In the genomic region with DNA sequence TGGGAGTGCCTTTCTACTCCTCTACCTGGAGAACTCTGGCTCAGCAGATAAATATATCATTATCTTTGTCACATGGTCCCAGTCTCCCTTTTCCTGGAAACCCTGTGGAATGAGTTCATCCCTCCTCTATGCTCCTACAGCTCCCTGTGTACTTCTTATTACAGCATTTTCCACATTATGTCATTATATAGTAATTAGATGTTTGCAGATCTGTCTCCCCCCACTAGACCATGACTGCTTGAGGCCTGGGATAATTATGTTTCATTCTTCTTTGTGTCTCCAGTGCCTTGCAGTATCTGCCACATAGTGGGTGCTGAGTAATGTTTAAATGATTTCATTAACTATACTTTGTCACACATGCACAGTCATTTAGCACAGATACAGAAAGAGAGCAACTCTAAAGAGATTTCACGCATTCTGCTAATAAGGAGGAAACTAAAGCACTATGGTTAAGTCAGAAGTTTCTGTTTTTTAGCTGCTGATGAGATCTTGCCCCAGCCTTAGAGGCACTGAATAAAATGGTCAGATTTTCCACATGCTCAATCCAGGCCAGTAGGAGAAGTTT, we compare ENCODE assay signal across 16 cellular contexts.
DNase-seq lines count a peak whose midpoint lies in the region; ATAC-seq and TF ChIP-seq lines count a peak whose summit lies in the region.
"Had no signal": no experiment of that assay in that cellular context is flagged by ENCODE, and none has a peak within 500 bp of the region (broad histone marks: within the 10 kb centered on the region; RNA-seq: fewer than 3 reads in every experiment).

No MANE protein-coding gene starts in this region.

- no peak for TF ChIP-seq POLR2A in body of pancreas (IDR thresholded peaks at IDR 0.05)

- H3K4me1 Mint-ChIP-seq in activated T-helper 2 cell treated with anti-CD3 and anti-CD28 coated beads, Interferon-gamma antibody, Interleukin-2, Interleukin-4, amounts not matched to agents 10 μg/mL and 5 μg/mL and 100 μg/mL, durations not matched to agents 14 hours and 24 hours and 36 hours (ENCODE audit: low read depth) = peaks cover 13% of the 10 kb centered on the region
- H3K4me1 Mint-ChIP-seq: naive B cell had no signal

- H3K27me3 ChIP-seq in KMS-11 (ENCODE audit: insufficient read depth, low read depth) = no peaks in the 10 kb centered on the region
- H3K27me3 ChIP-seq in smooth muscle cell (ENCODE audit: low read depth) = peaks cover 1% of the 10 kb centered on the region
- H3K27me3 ChIP-seq in HAP-1 (ENCODE audit: low read depth) = no peaks in the 10 kb centered on the region
- no peaks in the 10 kb centered on the region for H3K27me3 ChIP-seq in body of pancreas
- H3K27me3 ChIP-seq: testis had no signal

- no peak overlapping the region for H3K4me3 Mint-ChIP-seq in activated T-helper 2 cell treated with anti-CD3 and anti-CD28 coated beads, Interferon-gamma antibody, Interleukin-2, Interleukin-4, amounts not matched to agents 10 μg/mL and 5 μg/mL and 100 μg/mL, durations not matched to agents 14 hours and 24 hours and 36 hours (ENCODE audit: low read depth)
- H3K4me3 Mint-ChIP-seq: activated CD4-positive, alpha-beta memory T cell treated with anti-CD3 and anti-CD28 coated beads for 36 hours; activated naive CD8-positive, alpha-beta T cell; naive B cell had no signal

- H3K79me2 ChIP-seq in KMS-11 (ENCODE audit: insufficient read depth, low read depth) (no peaks in the 10 kb centered on the region), smooth muscle cell (ENCODE audit: low read depth) (no peaks in the 10 kb centered on the region)

- H3K36me3 Mint-ChIP-seq in activated T-helper 2 cell treated with anti-CD3 and anti-CD28 coated beads, Interferon-gamma antibody, Interleukin-2, Interleukin-4, amounts not matched to agents 10 μg/mL and 5 μg/mL and 100 μg/mL, durations not matched to agents 14 hours and 24 hours and 36 hours (ENCODE audit: low read depth) = no peaks in the 10 kb centered on the region
- H3K36me3 Mint-ChIP-seq: activated CD4-positive, alpha-beta memory T cell treated with anti-CD3 and anti-CD28 coated beads for 36 hours; activated naive CD8-positive, alpha-beta T cell; naive B cell had no signal

- no peak for ATAC-seq in GM21576 (IDR thresholded peaks at IDR 0.05; ENCODE audit: unreplicated experiment)
- no peak for ATAC-seq in body of pancreas

- peak overlapping the region; percentile 47; the same call in 1 of the 2 replicates for H3K4me2 ChIP-seq in KMS-11
- peak overlapping the region; percentile 79 for H3K4me2 ChIP-seq in smooth muscle cell

- in situ Hi-C loops in HAP-1 (cut with MboI; ENCODE audit: low sequenced_read_pairs) = no loop called here

- peak; percentile 19 for DNase-seq in NCI-H345 (lab: John Stamatoyannopoulos, UW)
- no peak for DNase-seq in NCI-H345 treated with DMSO at 0.1 percent for 48 hours (lab: John Stamatoyannopoulos, UW; ENCODE audit: unreplicated experiment)
- no peak for DNase-seq in activated T-helper 2 cell treated with anti-CD3 and anti-CD28 coated beads, Interferon-gamma antibody, Interleukin-2, Interleukin-4, amounts not matched to agents 10 μg/mL and 5 μg/mL and 100 μg/mL, durations not matched to agents 14 hours and 24 hours and 36 hours (ENCODE audit: low spot score)
- no peak for DNase-seq in smooth muscle cell (lab: John Stamatoyannopoulos, UW; ENCODE audit: unreplicated experiment)
- no peak for DNase-seq in HAP-1 (ENCODE audit: low spot score in 2 of 2)
- no peak for DNase-seq in body of pancreas
- DNase-seq: activated CD4-positive, alpha-beta memory T cell treated with anti-CD3 and anti-CD28 coated beads for 36 hours; cortex of kidney; foreskin fibroblast; naive B cell; NCI-H1436; testis had no signal

- H3K4me3 ChIP-seq in KMS-11 (IDR thresholded peaks at IDR 0.05; ENCODE audit: insufficient read depth, low read depth, low read length) (no peak overlapping the region), smooth muscle cell (no peak overlapping the region), HAP-1 (no peak overlapping the region), body of pancreas (no peak overlapping the region)
- H3K4me3 ChIP-seq: testis had no signal

- TF ChIP-seq CTCF in KMS-11 (conservative IDR thresholded peaks at IDR 0.05; ENCODE audit: low read depth, low read length) (no peak), smooth muscle cell (IDR thresholded peaks at IDR 0.05; ENCODE audit: borderline replicate concordance, insufficient read depth, poor library complexity, severe bottlenecking) (no peak), body of pancreas (IDR thresholded peaks at IDR 0.05) (no peak)

- H3F3A ChIP-seq in smooth muscle cell (ENCODE audit: low read depth) = peaks cover 6% of the 10 kb centered on the region

- intact Hi-C loops in activated T-helper 2 cell treated with anti-CD3 and anti-CD28 coated beads, Interferon-gamma antibody, Interleukin-2, Interleukin-4, amounts not matched to agents 10 μg/mL and 5 μg/mL and 100 μg/mL, durations not matched to agents 14 hours and 24 hours and 36 hours (cut with micrococcal nuclease) = loop anchor here (1.0 to 5.0 kb wide), 5 partner anchors 15 to 458 kb away; a partner anchor contains a TSS
- intact Hi-C loops in body of pancreas (cut with DNase I) = no loop called here

- no peak overlapping the region for H2AFZ ChIP-seq in KMS-11 (ENCODE audit: low read depth)
- H2AFZ ChIP-seq in smooth muscle cell (ENCODE audit: low read depth) = peak overlapping the region; percentile 52

- WGBS in smooth muscle cell (ENCODE audit: low lambda C conversion rate) = 14% methylated on average over 1 of the region's 1 CpG
- 79 to 100% methylated on average over 1 of the region's 1 CpG for WGBS in body of pancreas, 2 donors

- H3K9me3 ChIP-seq in smooth muscle cell (replicated peaks; ENCODE audit: low read depth) (no peaks in the 10 kb centered on the region), HAP-1 (no peaks in the 10 kb centered on the region), body of pancreas (no peaks in the 10 kb centered on the region)
- H3K9me3 ChIP-seq: testis had no signal

- H3K36me3 ChIP-seq in KMS-11 (ENCODE audit: insufficient read depth) (no peaks in the 10 kb centered on the region), smooth muscle cell (ENCODE audit: low read depth) (no peaks in the 10 kb centered on the region), HAP-1 (replicated peaks) (no peaks in the 10 kb centered on the region), body of pancreas (replicated peaks in 1 of 2; ENCODE audit: insufficient read depth in 1 of 2, low read depth in 2 of 2) (no peaks in the 10 kb centered on the region)

- H3K27ac Mint-ChIP-seq in activated T-helper 2 cell treated with anti-CD3 and anti-CD28 coated beads, Interferon-gamma antibody, Interleukin-2, Interleukin-4, amounts not matched to agents 10 μg/mL and 5 μg/mL and 100 μg/mL, durations not matched to agents 14 hours and 24 hours and 36 hours = peak overlapping the region; percentile 61
- H3K27ac Mint-ChIP-seq: activated CD4-positive, alpha-beta memory T cell treated with anti-CD3 and anti-CD28 coated beads for 36 hours; activated naive CD8-positive, alpha-beta T cell; naive B cell had no signal

- H3K4me1 ChIP-seq in KMS-11 (ENCODE audit: low read depth, poor library complexity, severe bottlenecking) (peaks cover 18% of the 10 kb centered on the region), smooth muscle cell (ENCODE audit: low read depth) (no peaks in the 10 kb centered on the region), HAP-1 (no peaks in the 10 kb centered on the region), body of pancreas (no peaks in the 10 kb centered on the region)
- H3K4me1 ChIP-seq: testis had no signal

- H3K9me3 Mint-ChIP-seq in activated T-helper 2 cell treated with anti-CD3 and anti-CD28 coated beads, Interferon-gamma antibody, Interleukin-2, Interleukin-4, amounts not matched to agents 10 μg/mL and 5 μg/mL and 100 μg/mL, durations not matched to agents 14 hours and 24 hours and 36 hours = no peaks in the 10 kb centered on the region
- H3K9me3 Mint-ChIP-seq: activated CD4-positive, alpha-beta memory T cell treated with anti-CD3 and anti-CD28 coated beads for 36 hours; naive B cell had no signal

- H3K27ac ChIP-seq in KMS-11 (no peak overlapping the region), smooth muscle cell (ENCODE audit: low read depth) (peak overlapping the region; percentile 66), body of pancreas (no peak overlapping the region)
- H3K27ac ChIP-seq: 22Rv1, testis had no signal

- H3K27me3 Mint-ChIP-seq in activated T-helper 2 cell treated with anti-CD3 and anti-CD28 coated beads, Interferon-gamma antibody, Interleukin-2, Interleukin-4, amounts not matched to agents 10 μg/mL and 5 μg/mL and 100 μg/mL, durations not matched to agents 14 hours and 24 hours and 36 hours (ENCODE audit: low read depth) = peaks cover 28% of the 10 kb centered on the region

- H4K20me1 ChIP-seq in KMS-11 (ENCODE audit: insufficient read depth) (no peaks in the 10 kb centered on the region), smooth muscle cell (ENCODE audit: low read depth) (no peaks in the 10 kb centered on the region)

- no peak overlapping the region for H3K9ac ChIP-seq in KMS-11
- H3K9ac ChIP-seq in smooth muscle cell (ENCODE audit: low read depth) = peak overlapping the region; percentile 46
